In the genomic region with DNA sequence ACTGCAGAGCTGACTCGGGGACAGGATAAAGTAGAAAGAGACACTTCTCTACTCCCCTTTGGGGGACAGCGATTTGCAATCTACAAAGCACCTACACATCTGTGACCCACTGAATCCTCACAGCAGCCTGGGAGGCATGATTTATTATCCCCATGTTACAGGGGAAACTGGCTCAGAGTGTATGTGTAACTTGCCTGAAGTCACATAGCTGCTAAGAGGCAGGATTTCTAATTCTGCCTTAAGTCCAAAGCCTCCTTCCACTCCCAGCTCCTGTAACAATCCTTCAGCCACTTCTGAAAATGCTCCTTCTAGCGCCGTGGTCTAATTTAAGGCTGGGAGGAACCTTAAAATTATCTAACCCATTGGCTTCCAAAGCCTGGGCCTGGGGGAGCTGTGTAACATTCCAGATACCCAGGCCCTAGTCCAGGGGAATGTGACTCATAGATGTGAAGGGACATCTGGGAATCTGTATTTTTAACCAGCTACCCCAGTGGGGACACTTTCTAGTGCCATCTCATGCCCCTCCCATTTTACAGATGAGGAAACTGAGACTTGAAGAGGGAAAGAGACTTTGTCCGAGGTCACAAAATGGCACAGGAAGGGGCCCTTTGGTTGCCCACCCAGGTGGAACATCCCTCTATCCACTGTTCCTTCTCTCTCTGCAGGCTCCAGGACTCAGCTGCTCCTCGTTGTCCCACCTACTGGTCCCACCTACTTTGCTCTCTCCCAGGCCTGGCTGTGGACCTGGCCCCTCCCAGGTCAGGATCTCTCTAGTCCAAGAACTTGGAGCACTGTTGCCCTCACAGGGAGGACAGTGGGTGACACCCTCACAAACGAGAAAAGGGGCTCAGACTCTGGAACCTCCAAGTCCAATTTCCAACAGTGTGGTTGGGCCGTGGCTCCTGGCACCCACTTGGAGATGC, we compare ENCODE assay signal across 12 cellular contexts. TPM values are rescaled to one million over a fixed set of nuclear protein-coding genes. Genes with fewer than 3 reads are reported as not detected.
A peak's percentile ranks its signal among the peaks of the same experiment; 100 is the strongest.
DNase-seq lines count a peak whose midpoint lies in the region; ATAC-seq and TF ChIP-seq lines count a peak whose summit lies in the region.
"Had no signal": no experiment of that assay in that cellular context is flagged by ENCODE, and none has a peak within 500 bp of the region (broad histone marks: within the 10 kb centered on the region; RNA-seq: fewer than 3 reads in every experiment).

No MANE protein-coding gene starts in this region.

- H3K36me3 Mint-ChIP-seq in stimulated activated naive CD8-positive, alpha-beta T cell treated with anti-CD3 and anti-CD28 coated beads, Interleukin-15, Interleukin-2, amounts not matched to agents 100 ng/mL and 50 ng/mL, for 24 hours (ENCODE audit: low read depth): no peaks in the 10 kb centered on the region
- H3K36me3 Mint-ChIP-seq in nephron progenitor cell (ENCODE audit: low read depth): peaks cover 27% of the 10 kb centered on the region

- H3K36me3 ChIP-seq in esophagus (ENCODE audit: control insufficient read depth in 2 of 2, insufficient read depth in 2 of 2, low read length in 1 of 2): peaks cover 4 to 51% of the 10 kb centered on the region in 2 donors

- ATAC-seq in stimulated activated naive CD8-positive, alpha-beta T cell treated with anti-CD3 and anti-CD28 coated beads, Interleukin-15, Interleukin-2, amounts not matched to agents 100 U/mL and 50 U/mL, for 24 hours: no peak
- ATAC-seq in GM18873 (IDR thresholded peaks at IDR 0.05; ENCODE audit: low FRiP score, unreplicated experiment) (no peak), HG02642 (IDR thresholded peaks at IDR 0.05; ENCODE audit: poor library complexity, unreplicated experiment) (no peak), HG03442 (IDR thresholded peaks at IDR 0.05; ENCODE audit: unreplicated experiment) (no peak)
- ATAC-seq: SK-N-SH treated with all-trans-retinoic acid at 6 μM for 48 hours had no signal

- peaks cover 19% of the 10 kb centered on the region for H3K4me1 Mint-ChIP-seq in stimulated activated naive CD8-positive, alpha-beta T cell treated with anti-CD3 and anti-CD28 coated beads, Interleukin-15, Interleukin-2, amounts not matched to agents 100 ng/mL and 50 ng/mL, for 24 hours (ENCODE audit: low read depth)
- peaks cover 57% of the 10 kb centered on the region for H3K4me1 Mint-ChIP-seq in nephron progenitor cell

- no peak for DNase-seq in stimulated activated naive CD8-positive, alpha-beta T cell treated with anti-CD3 and anti-CD28 coated beads, Interleukin-15, Interleukin-2, amounts not matched to agents 100 U/mL and 50 U/mL, for 24 hours
- DNase-seq in nephron progenitor cell (no peak), HK-2 (ENCODE audit: unreplicated experiment) (no peak)
- DNase-seq: HCEC 1CT, NCI-H2081 had no signal

- no peaks in the 10 kb centered on the region for H3K27me3 ChIP-seq in esophagus (ENCODE audit: control insufficient read depth in 1 of 2, insufficient read depth in 2 of 2, low read length in 2 of 2)

- H3K9me3 Mint-ChIP-seq in stimulated activated naive CD8-positive, alpha-beta T cell treated with anti-CD3 and anti-CD28 coated beads, Interleukin-15, Interleukin-2, amounts not matched to agents 100 ng/mL and 50 ng/mL, for 24 hours: no peaks in the 10 kb centered on the region
- H3K9me3 Mint-ChIP-seq in nephron progenitor cell: no peaks in the 10 kb centered on the region

- H3K27ac ChIP-seq in esophagus (ENCODE audit: low read depth in 2 of 2, low read length in 1 of 2): peak overlapping the region; percentile 84 to 94
- H3K27ac ChIP-seq: C4-2B had no signal

- 54 to 56% methylated on average over 8 of the region's 8 CpGs for WGBS in esophagus, 2 donors

- H3K9me3 ChIP-seq in esophagus (ENCODE audit: control insufficient read depth in 2 of 2, insufficient read depth in 1 of 2, low read depth in 1 of 2, low read length in 1 of 2): no peaks in the 10 kb centered on the region

- H3K27ac Mint-ChIP-seq in stimulated activated naive CD8-positive, alpha-beta T cell treated with anti-CD3 and anti-CD28 coated beads, Interleukin-15, Interleukin-2, amounts not matched to agents 100 ng/mL and 50 ng/mL, for 24 hours: peak overlapping the region; percentile 52
- peak overlapping the region; percentile 97 for H3K27ac Mint-ChIP-seq in nephron progenitor cell

- H3K4me3 Mint-ChIP-seq in stimulated activated naive CD8-positive, alpha-beta T cell treated with anti-CD3 and anti-CD28 coated beads, Interleukin-15, Interleukin-2, amounts not matched to agents 100 ng/mL and 50 ng/mL, for 24 hours: no peak overlapping the region
- H3K4me3 Mint-ChIP-seq in nephron progenitor cell: no peak overlapping the region

- H3K4me3 ChIP-seq in esophagus (ENCODE audit: low read depth in 1 of 2, low read length in 2 of 2): no peak overlapping the region

- no peak for TF ChIP-seq CTCF in nephron progenitor cell (IDR thresholded peaks at IDR 0.05)

- H3K27me3 Mint-ChIP-seq in stimulated activated naive CD8-positive, alpha-beta T cell treated with anti-CD3 and anti-CD28 coated beads, Interleukin-15, Interleukin-2, amounts not matched to agents 100 ng/mL and 50 ng/mL, for 24 hours: no peaks in the 10 kb centered on the region
- no peaks in the 10 kb centered on the region for H3K27me3 Mint-ChIP-seq in nephron progenitor cell (ENCODE audit: low read depth, poor library complexity)

- H3K4me1 ChIP-seq in esophagus (ENCODE audit: control insufficient read depth in 2 of 2, insufficient read depth in 2 of 2, low read length in 1 of 2): peaks cover 8 to 22% of the 10 kb centered on the region in 2 donors

RNA-seq across cellular contexts. Expression of a gene that starts 48.9 kb away (rescaled TPM):
- polyA plus RNA-seq in esophagus: 10 to 100 TPM; 24.7 to 58.4 TPM
